ENCODE assay signal across 23 cellular contexts in genomic region chr3:196063456-196063855, GRCh38. TPM values are rescaled to one million over a fixed set of nuclear protein-coding genes. Genes with fewer than 3 reads are reported as not detected.
DNase-seq lines count a peak whose midpoint lies in the region; ATAC-seq lines count a peak whose summit lies in the region.
"Had no signal": no experiment of that assay in that cellular context is flagged by ENCODE, and none has a peak within 500 bp of the region (broad histone marks: within the 10 kb centered on the region; RNA-seq: fewer than 3 reads in every experiment).

No MANE protein-coding gene starts in this region.

- DNase-seq in EL, result peak; percentile 33
- DNase-seq in activated T-helper 1 cell treated with anti-CD3 and anti-CD28 coated beads, Interleukin-12 subunit alpha, Interleukin-12 subunit beta, Interleukin-2, Interleukin-4 antibody, amounts not matched to agents 30 ng/mL and 10 ng/mL and 1 ng/mL, durations not matched to agents 14 hours and 24 hours and 36 hours (ENCODE audit: low spot score), result no peak
- peak; percentile 86 for DNase-seq in iris pigment epithelial cell (ENCODE audit: low read depth)
- DNase-seq in inferior parietal cortex (ENCODE audit: extremely low spot score), result no peak
- no peak for DNase-seq in occipital lobe (lab: John Stamatoyannopoulos, UW)
- DNase-seq in NCI-H1092 treated with DMSO at 0.1 percent for 48 hours (lab: John Stamatoyannopoulos, UW), result no peak
- DNase-seq: activated CD4-positive, CD25-positive, alpha-beta regulatory T cell; activated CD8-positive, alpha-beta memory T cell treated with anti-CD3 and anti-CD28 coated beads, Interleukin-2, amount 50 U/mL, for 4 hours; activated naive CD8-positive, alpha-beta T cell treated with anti-CD3 and anti-CD28 coated beads, Interleukin-2, amount 10 ng/mL, durations not matched to agents 7 days and 5 days; Caco-2; effector CD4-positive, alpha-beta T cell; heart right ventricle; kidney glomerular epithelial cell; NCI-H2029 treated with DMSO at 0.1 percent for 48 hours; NCI-H524 treated with DMSO at 0.1 percent for 48 hours; retina; SHP77 had no signal

- intact Hi-C loops in activated T-helper 1 cell treated with anti-CD3 and anti-CD28 coated beads, Interleukin-12 subunit alpha, Interleukin-12 subunit beta, Interleukin-2, Interleukin-4 antibody, amounts not matched to agents 30 ng/mL and 10 ng/mL and 1 ng/mL, durations not matched to agents 14 hours and 24 hours and 36 hours (cut with micrococcal nuclease), result no loop called here

- H3K27me3 Mint-ChIP-seq in activated T-helper 1 cell treated with anti-CD3 and anti-CD28 coated beads, Interleukin-12 subunit alpha, Interleukin-12 subunit beta, Interleukin-2, Interleukin-4 antibody, amounts not matched to agents 30 ng/mL and 10 ng/mL and 1 ng/mL, durations not matched to agents 14 hours and 24 hours and 36 hours (ENCODE audit: insufficient read depth), result no peaks in the 10 kb centered on the region
- H3K27me3 Mint-ChIP-seq: activated naive CD8-positive, alpha-beta T cell treated with anti-CD3 and anti-CD28 coated beads, Interleukin-2, amount 10 ng/mL, durations not matched to agents 7 days and 5 days had no signal

- H3K36me3 ChIP-seq in ACC112 (ENCODE audit: insufficient read depth, low read length), result peaks cover 43% of the 10 kb centered on the region

- H2AFZ ChIP-seq in ACC112 (ENCODE audit: low read length, unreplicated experiment), result no peak overlapping the region

- no peak overlapping the region for H3K4me3 Mint-ChIP-seq in activated T-helper 1 cell treated with anti-CD3 and anti-CD28 coated beads, Interleukin-12 subunit alpha, Interleukin-12 subunit beta, Interleukin-2, Interleukin-4 antibody, amounts not matched to agents 30 ng/mL and 10 ng/mL and 1 ng/mL, durations not matched to agents 14 hours and 24 hours and 36 hours
- H3K4me3 Mint-ChIP-seq: activated naive CD8-positive, alpha-beta T cell treated with anti-CD3 and anti-CD28 coated beads, Interleukin-2, amount 10 ng/mL, durations not matched to agents 7 days and 5 days; mesothelial cell of epicardium had no signal

- H3K36me3 Mint-ChIP-seq in activated T-helper 1 cell treated with anti-CD3 and anti-CD28 coated beads, Interleukin-12 subunit alpha, Interleukin-12 subunit beta, Interleukin-2, Interleukin-4 antibody, amounts not matched to agents 30 ng/mL and 10 ng/mL and 1 ng/mL, durations not matched to agents 14 hours and 24 hours and 36 hours (ENCODE audit: low read depth), result peaks cover 69% of the 10 kb centered on the region

- no peak overlapping the region for H3K4me3 ChIP-seq in ACC112 (ENCODE audit: low read depth, low read length)
- H3K4me3 ChIP-seq: esophagus muscularis mucosa, heart right ventricle, vagina had no signal

- H3K27ac ChIP-seq in ACC112 (ENCODE audit: low read depth, low read length), result peak overlapping the region; percentile 79
- H3K27ac ChIP-seq: esophagus muscularis mucosa, heart right ventricle, vagina had no signal

- no peak for ATAC-seq in GM18502 (IDR thresholded peaks at IDR 0.05; ENCODE audit: poor library complexity, unreplicated experiment)
- ATAC-seq: heart right ventricle, HepG2 had no signal

- H3K4me1 ChIP-seq in ACC112 (ENCODE audit: control insufficient read depth, insufficient read depth, low read length, unreplicated experiment), result peaks cover 12% of the 10 kb centered on the region
- H3K4me1 ChIP-seq: Caco-2, esophagus muscularis mucosa, heart right ventricle, vagina had no signal

- H3K4me1 Mint-ChIP-seq in activated T-helper 1 cell treated with anti-CD3 and anti-CD28 coated beads, Interleukin-12 subunit alpha, Interleukin-12 subunit beta, Interleukin-2, Interleukin-4 antibody, amounts not matched to agents 30 ng/mL and 10 ng/mL and 1 ng/mL, durations not matched to agents 14 hours and 24 hours and 36 hours (ENCODE audit: low read depth), result peaks cover 36% of the 10 kb centered on the region
- H3K4me1 Mint-ChIP-seq: activated naive CD8-positive, alpha-beta T cell treated with anti-CD3 and anti-CD28 coated beads, Interleukin-2, amount 10 ng/mL, durations not matched to agents 7 days and 5 days; mesothelial cell of epicardium had no signal

- no peaks in the 10 kb centered on the region for H3K9me3 Mint-ChIP-seq in activated T-helper 1 cell treated with anti-CD3 and anti-CD28 coated beads, Interleukin-12 subunit alpha, Interleukin-12 subunit beta, Interleukin-2, Interleukin-4 antibody, amounts not matched to agents 30 ng/mL and 10 ng/mL and 1 ng/mL, durations not matched to agents 14 hours and 24 hours and 36 hours
- H3K9me3 Mint-ChIP-seq: activated naive CD8-positive, alpha-beta T cell treated with anti-CD3 and anti-CD28 coated beads, Interleukin-2, amount 10 ng/mL, durations not matched to agents 7 days and 5 days; mesothelial cell of epicardium had no signal

- no peaks in the 10 kb centered on the region for H3K79me2 ChIP-seq in ACC112 (ENCODE audit: control insufficient read depth, insufficient read depth, low read length, unreplicated experiment)

- H3K27me3 ChIP-seq in ACC112 (ENCODE audit: insufficient read depth, low read length), result no peaks in the 10 kb centered on the region
- H3K27me3 ChIP-seq: esophagus muscularis mucosa, heart right ventricle, vagina had no signal

- peak overlapping the region; percentile 45 for H3K27ac Mint-ChIP-seq in activated T-helper 1 cell treated with anti-CD3 and anti-CD28 coated beads, Interleukin-12 subunit alpha, Interleukin-12 subunit beta, Interleukin-2, Interleukin-4 antibody, amounts not matched to agents 30 ng/mL and 10 ng/mL and 1 ng/mL, durations not matched to agents 14 hours and 24 hours and 36 hours
- H3K27ac Mint-ChIP-seq: activated naive CD8-positive, alpha-beta T cell treated with anti-CD3 and anti-CD28 coated beads, Interleukin-2, amount 10 ng/mL, durations not matched to agents 7 days and 5 days; mesothelial cell of epicardium had no signal

RNA-seq across cellular contexts. Expression of gene TFRC, which starts 18.4 kb away (rescaled TPM):
- total RNA-seq in activated T-helper 1 cell treated with anti-CD3 and anti-CD28 coated beads, Interleukin-12 subunit alpha, Interleukin-12 subunit beta, Interleukin-2, Interleukin-4 antibody, amounts not matched to agents 30 ng/mL and 10 ng/mL and 1 ng/mL, durations not matched to agents 14 hours and 24 hours and 36 hours, result 791 TPM in 2 replicates
- total RNA-seq in occipital lobe, result 113 TPM

Comparison
In these comparisons a context has a peak if more than half of its experiments do, and no peak if none do; other contexts are left out.
1. DNase-seq: peak in EL (single experiment) and iris pigment epithelial cell (single experiment); none in activated T-helper 1 cell treated with anti-CD3 and anti-CD28 coated beads, Interleukin-12 subunit alpha, Interleukin-12 subunit beta, Interleukin-2, Interleukin-4 antibody, amounts not matched to agents 30 ng/mL and 10 ng/mL and 1 ng/mL, durations not matched to agents 14 hours and 24 hours and 36 hours (single experiment), inferior parietal cortex (single experiment), occipital lobe (single experiment) and NCI-H1092 treated with DMSO at 0.1 percent for 48 hours (single experiment).